Comparison of ENCODE assay signal across 1 cellular context in the genomic region with DNA sequence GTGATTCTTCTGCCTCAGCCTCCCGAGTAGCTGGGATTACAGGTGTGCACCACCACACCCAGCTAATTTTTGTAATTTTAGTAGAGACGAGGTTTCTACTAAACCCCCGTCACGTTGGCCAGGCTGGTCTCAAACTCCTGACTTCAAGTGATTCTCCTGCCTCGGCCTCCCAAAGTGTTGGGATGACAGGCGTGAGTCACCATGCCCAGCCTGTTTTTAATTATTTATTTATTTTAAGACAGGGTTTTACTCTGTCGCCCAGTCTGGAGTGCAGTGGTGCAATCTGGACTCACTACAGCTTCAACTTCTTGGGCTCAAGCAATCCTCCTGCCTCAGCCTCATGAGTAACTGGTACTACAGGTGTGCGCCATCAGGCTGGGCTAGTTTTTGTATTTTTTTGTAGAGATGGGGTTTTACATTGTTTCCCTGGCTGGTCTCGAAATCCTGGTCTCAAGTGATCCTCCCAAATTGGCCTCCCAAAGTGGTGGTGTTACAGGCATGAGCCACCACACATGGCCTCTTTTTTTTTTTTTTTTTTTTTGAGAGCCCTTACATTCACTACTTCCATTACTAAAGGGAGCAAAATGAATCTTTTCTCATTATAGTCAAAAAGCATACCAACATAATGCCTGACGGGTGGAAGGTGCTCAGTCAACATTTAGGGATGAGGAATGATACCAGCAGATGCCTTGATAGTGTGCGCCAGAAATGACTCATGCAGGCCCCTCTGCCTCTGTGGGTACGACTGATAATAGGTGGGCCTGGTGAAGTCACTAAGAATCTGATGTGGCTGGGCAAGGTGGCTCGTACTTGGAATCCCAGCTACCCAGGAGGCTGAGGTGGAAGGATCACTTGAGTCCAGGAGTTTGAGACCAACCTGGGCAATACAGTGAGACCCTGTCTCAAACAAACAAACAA.
TF ChIP-seq lines count a peak whose summit lies in the region.

No MANE protein-coding gene starts in this region.

TF ChIP-seq in K562, 482 proteins besides CTCF, POLR2A, EP300 and RAD21 (continues in another document):
- TF ChIP-seq ZNF717 (CRISPR knock-in tag; IDR thresholded peaks at IDR 0.05) (no peak), FOS (IDR thresholded peaks at IDR 0.05; ENCODE audit: extremely low read depth, insufficient read length) (peak; percentile 14), RCOR1 (IDR thresholded peaks at IDR 0.05; ENCODE audit: borderline replicate concordance in 1 of 2, low read depth in 2 of 2, low read length in 2 of 2) (peak in 1 of 2 experiments; percentile 61; a peak in 1 of 4 replicates), RNF2 (IDR thresholded peaks at IDR 0.05) (no peak), JUN (IDR thresholded peaks at IDR 0.05; ENCODE audit: borderline replicate concordance, low read depth, low read length) (peak; percentile 49; the same call in 1 of the 2 replicates), JUN (CRISPR knock-in tag; IDR thresholded peaks at IDR 0.05; ENCODE audit: borderline replicate concordance) (no peak), CHD2 (IDR thresholded peaks at IDR 0.05; ENCODE audit: low read depth, low read length) (no peak), HIVEP1 (CRISPR knock-in tag; IDR thresholded peaks at IDR 0.05) (no peak), TEAD1 (CRISPR knock-in tag; IDR thresholded peaks at IDR 0.05) (no peak), CHCHD3 (CRISPR knock-in tag; IDR thresholded peaks at IDR 0.05) (no peak), ZNF143 (CRISPR knock-in tag; IDR thresholded peaks at IDR 0.05) (no peak), XRCC5 (IDR thresholded peaks at IDR 0.05; ENCODE audit: low read depth, low read length) (no peak), SMARCC2 (IDR thresholded peaks at IDR 0.05; ENCODE audit: low read depth) (no peak), ZKSCAN8 (CRISPR knock-in tag; IDR thresholded peaks at IDR 0.05) (no peak), ZNF586 (CRISPR knock-in tag; conservative IDR thresholded peaks at IDR 0.05) (no peak), MCM3 (IDR thresholded peaks at IDR 0.05) (no peak), CBFA2T2 (conservative IDR thresholded peaks at IDR 0.05) (0 out of 2 replicates have a peak, but pooled peaks have one; percentile 11), NEUROD1 (IDR thresholded peaks at IDR 0.05; ENCODE audit: borderline replicate concordance, low read depth, low read length, partially characterized antibody) (no peak), CTBP1 (IDR thresholded peaks at IDR 0.05; ENCODE audit: borderline replicate concordance) (peak; percentile 16; the same call in 1 of the 2 replicates), E2F1 (CRISPR knock-in tag; IDR thresholded peaks at IDR 0.05) (no peak), MAFF (IDR thresholded peaks at IDR 0.05; ENCODE audit: low read length) (no peak), ETV5 (CRISPR knock-in tag; IDR thresholded peaks at IDR 0.05; ENCODE audit: low read depth) (no peak), ARID1B (IDR thresholded peaks at IDR 0.05) (peak; percentile 72), TAF1 (IDR thresholded peaks at IDR 0.05; ENCODE audit: control insufficient read depth, extremely low read depth, insufficient read depth, low read length, severe bottlenecking) (no peak), SMARCE1 (IDR thresholded peaks at IDR 0.05) (peak; percentile 63), ARID4B (CRISPR knock-in tag; IDR thresholded peaks at IDR 0.05) (no peak), SMARCA4 (IDR thresholded peaks at IDR 0.05) (peak; percentile 49; the same call in 1 of the 2 replicates), ZEB2 (IDR thresholded peaks at IDR 0.05) (no peak), STAG1 (CRISPR knock-in tag; IDR thresholded peaks at IDR 0.05; ENCODE audit: borderline replicate concordance) (no peak), POLR2H (tag; IDR thresholded peaks at IDR 0.05; ENCODE audit: low read depth) (no peak), E2F3 (CRISPR knock-in tag; IDR thresholded peaks at IDR 0.05) (no peak), KDM4B (IDR thresholded peaks at IDR 0.05; ENCODE audit: borderline replicate concordance in 2 of 2, low read depth in 1 of 2) (no peak), GABPB1 (CRISPR knock-in tag; IDR thresholded peaks at IDR 0.05) (no peak), ZNF121 (CRISPR knock-in tag; conservative IDR thresholded peaks at IDR 0.05) (0 out of 2 replicates have a peak, but pooled peaks have one; percentile 46), FOSL1 (tag; conservative IDR thresholded peaks at IDR 0.05) (peak; percentile 59; the same call in 1 of the 2 replicates), ZNF408 (CRISPR knock-in tag; IDR thresholded peaks at IDR 0.05; ENCODE audit: low read depth) (no peak), KAT2B (IDR thresholded peaks at IDR 0.05; ENCODE audit: low read depth, low read length) (no peak), ZBTB8A (IDR thresholded peaks at IDR 0.05; ENCODE audit: partially characterized antibody) (no peak), ZNF274 (IDR thresholded peaks at IDR 0.05; ENCODE audit: borderline replicate concordance, low read depth, low read length) (no peak), HMG20A (CRISPR knock-in tag; conservative IDR thresholded peaks at IDR 0.05) (no peak), CBFA2T3 (IDR thresholded peaks at IDR 0.05) (peak; percentile 51; the same call in 1 of the 2 replicates), ZNF224 (CRISPR knock-in tag; IDR thresholded peaks at IDR 0.05) (no peak), DPF2 (IDR thresholded peaks at IDR 0.05) (peak; percentile 59; the same call in 1 of the 2 replicates), JUND (IDR thresholded peaks at IDR 0.05; ENCODE audit: borderline replicate concordance, low read depth, low read length) (peak; percentile 88), JUND (tag; IDR thresholded peaks at IDR 0.05; ENCODE audit: borderline replicate concordance, low read depth, low read length) (peak; percentile 56; the same call in 1 of the 3 replicates), DEAF1 (CRISPR knock-in tag; IDR thresholded peaks at IDR 0.05) (no peak), TEAD4 (IDR thresholded peaks at IDR 0.05; ENCODE audit: low read length) (0 out of 2 replicates have a peak, but pooled peaks have one; percentile 13), TEAD4 (CRISPR knock-in tag; IDR thresholded peaks at IDR 0.05; ENCODE audit: borderline replicate concordance) (no peak), WHSC1 (IDR thresholded peaks at IDR 0.05; ENCODE audit: low read length) (no peak), TCF3 (CRISPR knock-in tag; IDR thresholded peaks at IDR 0.05) (peak; percentile 12; the same call in 1 of the 2 replicates), DNMT1 (IDR thresholded peaks at IDR 0.05) (no peak)
- TF ChIP-seq, protein P1, sequence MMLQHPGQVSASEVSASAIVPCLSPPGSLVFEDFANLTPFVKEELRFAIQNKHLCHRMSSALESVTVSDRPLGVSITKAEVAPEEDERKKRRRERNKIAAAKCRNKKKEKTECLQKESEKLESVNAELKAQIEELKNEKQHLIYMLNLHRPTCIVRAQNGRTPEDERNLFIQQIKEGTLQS (IDR thresholded peaks at IDR 0.05) = peak; percentile 72; the same call in 1 of the 2 replicates
- TF ChIP-seq, protein P1 (CRISPR knock-in tag; conservative IDR thresholded peaks at IDR 0.05) = no peak
- TF ChIP-seq, protein P2, sequence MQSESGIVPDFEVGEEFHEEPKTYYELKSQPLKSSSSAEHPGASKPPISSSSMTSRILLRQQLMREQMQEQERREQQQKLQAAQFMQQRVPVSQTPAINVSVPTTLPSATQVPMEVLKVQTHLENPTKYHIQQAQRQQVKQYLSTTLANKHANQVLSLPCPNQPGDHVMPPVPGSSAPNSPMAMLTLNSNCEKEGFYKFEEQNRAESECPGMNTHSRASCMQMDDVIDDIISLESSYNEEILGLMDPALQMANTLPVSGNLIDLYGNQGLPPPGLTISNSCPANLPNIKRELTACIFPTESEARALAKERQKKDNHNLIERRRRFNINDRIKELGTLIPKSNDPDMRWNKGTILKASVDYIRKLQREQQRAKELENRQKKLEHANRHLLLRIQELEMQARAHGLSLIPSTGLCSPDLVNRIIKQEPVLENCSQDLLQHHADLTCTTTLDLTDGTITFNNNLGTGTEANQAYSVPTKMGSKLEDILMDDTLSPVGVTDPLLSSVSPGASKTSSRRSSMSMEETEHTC (IDR thresholded peaks at IDR 0.05) = no peak
- TF ChIP-seq, protein P3, sequence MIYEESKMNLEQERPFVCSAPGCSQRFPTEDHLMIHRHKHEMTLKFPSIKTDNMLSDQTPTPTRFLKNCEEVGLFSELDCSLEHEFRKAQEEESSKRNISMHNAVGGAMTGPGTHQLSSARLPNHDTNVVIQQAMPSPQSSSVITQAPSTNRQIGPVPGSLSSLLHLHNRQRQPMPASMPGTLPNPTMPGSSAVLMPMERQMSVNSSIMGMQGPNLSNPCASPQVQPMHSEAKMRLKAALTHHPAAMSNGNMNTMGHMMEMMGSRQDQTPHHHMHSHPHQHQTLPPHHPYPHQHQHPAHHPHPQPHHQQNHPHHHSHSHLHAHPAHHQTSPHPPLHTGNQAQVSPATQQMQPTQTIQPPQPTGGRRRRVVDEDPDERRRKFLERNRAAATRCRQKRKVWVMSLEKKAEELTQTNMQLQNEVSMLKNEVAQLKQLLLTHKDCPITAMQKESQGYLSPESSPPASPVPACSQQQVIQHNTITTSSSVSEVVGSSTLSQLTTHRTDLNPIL (CRISPR knock-in tag; IDR thresholded peaks at IDR 0.05) = no peak
- TF ChIP-seq, protein P4, sequence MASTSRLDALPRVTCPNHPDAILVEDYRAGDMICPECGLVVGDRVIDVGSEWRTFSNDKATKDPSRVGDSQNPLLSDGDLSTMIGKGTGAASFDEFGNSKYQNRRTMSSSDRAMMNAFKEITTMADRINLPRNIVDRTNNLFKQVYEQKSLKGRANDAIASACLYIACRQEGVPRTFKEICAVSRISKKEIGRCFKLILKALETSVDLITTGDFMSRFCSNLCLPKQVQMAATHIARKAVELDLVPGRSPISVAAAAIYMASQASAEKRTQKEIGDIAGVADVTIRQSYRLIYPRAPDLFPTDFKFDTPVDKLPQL (IDR thresholded peaks at IDR 0.05; ENCODE audit: extremely low read depth, insufficient read length) = no peak
